1 cellular context compared by ENCODE assay signal in the genomic region with DNA sequence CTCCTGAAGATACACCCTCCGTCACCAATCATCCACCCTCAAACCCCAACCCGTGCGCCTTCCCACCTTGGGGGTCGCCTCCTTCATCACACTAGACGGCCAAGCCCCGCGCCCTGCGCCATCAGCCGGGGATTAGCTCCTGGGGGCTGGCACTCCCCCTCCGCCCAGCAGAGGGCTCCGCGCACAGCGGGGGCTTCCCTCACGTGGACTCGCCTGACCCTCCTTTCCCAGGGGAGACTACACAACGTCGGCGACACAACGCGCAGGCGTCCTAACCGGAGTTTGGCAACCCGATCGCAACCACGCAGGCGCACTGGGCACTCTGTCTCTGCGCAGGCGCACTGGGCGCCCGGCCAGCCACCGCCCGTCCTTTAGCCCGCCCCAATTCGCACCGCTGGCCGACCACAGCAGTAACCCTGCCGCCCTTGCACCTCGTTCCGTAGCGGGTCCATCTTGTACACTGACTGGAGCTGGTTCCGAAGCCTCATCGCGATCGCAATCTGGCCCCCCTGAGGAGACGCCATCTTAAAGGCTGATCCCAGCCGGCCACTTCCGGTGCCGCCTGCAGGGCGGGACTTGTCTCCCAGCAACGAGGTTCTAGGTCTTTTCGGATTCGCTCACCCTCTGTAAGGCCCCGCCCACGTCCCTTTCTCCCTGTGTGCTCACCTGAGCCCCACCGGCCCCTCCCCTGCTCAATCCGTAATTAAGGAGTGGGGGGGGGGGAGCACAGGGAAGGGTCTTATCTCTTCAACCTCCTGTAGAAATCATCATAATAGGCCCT.
A peak's percentile ranks its signal among the peaks of the same experiment; 100 is the strongest.
TF ChIP-seq lines count a peak whose summit lies in the region.

A gene (minus strand): TSS at position 551 of the 781 bp plus-strand sequence. CDS start 27 bp downstream, at position 524.

TF ChIP-seq in K562, 482 proteins besides CTCF, POLR2A, EP300 and RAD21 (continued from another document and continues in another):
- TF ChIP-seq, protein P1, sequence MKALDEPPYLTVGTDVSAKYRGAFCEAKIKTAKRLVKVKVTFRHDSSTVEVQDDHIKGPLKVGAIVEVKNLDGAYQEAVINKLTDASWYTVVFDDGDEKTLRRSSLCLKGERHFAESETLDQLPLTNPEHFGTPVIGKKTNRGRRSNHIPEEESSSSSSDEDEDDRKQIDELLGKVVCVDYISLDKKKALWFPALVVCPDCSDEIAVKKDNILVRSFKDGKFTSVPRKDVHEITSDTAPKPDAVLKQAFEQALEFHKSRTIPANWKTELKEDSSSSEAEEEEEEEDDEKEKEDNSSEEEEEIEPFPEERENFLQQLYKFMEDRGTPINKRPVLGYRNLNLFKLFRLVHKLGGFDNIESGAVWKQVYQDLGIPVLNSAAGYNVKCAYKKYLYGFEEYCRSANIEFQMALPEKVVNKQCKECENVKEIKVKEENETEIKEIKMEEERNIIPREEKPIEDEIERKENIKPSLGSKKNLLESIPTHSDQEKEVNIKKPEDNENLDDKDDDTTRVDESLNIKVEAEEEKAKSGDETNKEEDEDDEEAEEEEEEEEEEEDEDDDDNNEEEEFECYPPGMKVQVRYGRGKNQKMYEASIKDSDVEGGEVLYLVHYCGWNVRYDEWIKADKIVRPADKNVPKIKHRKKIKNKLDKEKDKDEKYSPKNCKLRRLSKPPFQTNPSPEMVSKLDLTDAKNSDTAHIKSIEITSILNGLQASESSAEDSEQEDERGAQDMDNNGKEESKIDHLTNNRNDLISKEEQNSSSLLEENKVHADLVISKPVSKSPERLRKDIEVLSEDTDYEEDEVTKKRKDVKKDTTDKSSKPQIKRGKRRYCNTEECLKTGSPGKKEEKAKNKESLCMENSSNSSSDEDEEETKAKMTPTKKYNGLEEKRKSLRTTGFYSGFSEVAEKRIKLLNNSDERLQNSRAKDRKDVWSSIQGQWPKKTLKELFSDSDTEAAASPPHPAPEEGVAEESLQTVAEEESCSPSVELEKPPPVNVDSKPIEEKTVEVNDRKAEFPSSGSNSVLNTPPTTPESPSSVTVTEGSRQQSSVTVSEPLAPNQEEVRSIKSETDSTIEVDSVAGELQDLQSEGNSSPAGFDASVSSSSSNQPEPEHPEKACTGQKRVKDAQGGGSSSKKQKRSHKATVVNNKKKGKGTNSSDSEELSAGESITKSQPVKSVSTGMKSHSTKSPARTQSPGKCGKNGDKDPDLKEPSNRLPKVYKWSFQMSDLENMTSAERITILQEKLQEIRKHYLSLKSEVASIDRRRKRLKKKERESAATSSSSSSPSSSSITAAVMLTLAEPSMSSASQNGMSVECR (CRISPR knock-in tag; IDR thresholded peaks at IDR 0.05): peak; percentile 89
- TF ChIP-seq, protein P2, sequence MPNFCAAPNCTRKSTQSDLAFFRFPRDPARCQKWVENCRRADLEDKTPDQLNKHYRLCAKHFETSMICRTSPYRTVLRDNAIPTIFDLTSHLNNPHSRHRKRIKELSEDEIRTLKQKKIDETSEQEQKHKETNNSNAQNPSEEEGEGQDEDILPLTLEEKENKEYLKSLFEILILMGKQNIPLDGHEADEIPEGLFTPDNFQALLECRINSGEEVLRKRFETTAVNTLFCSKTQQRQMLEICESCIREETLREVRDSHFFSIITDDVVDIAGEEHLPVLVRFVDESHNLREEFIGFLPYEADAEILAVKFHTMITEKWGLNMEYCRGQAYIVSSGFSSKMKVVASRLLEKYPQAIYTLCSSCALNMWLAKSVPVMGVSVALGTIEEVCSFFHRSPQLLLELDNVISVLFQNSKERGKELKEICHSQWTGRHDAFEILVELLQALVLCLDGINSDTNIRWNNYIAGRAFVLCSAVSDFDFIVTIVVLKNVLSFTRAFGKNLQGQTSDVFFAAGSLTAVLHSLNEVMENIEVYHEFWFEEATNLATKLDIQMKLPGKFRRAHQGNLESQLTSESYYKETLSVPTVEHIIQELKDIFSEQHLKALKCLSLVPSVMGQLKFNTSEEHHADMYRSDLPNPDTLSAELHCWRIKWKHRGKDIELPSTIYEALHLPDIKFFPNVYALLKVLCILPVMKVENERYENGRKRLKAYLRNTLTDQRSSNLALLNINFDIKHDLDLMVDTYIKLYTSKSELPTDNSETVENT (CRISPR knock-in tag; IDR thresholded peaks at IDR 0.05): peak; percentile 40; the same call in 1 of the 2 replicates
- TF ChIP-seq ZNF583 (CRISPR knock-in tag; IDR thresholded peaks at IDR 0.05) (no peak), BRD9 (IDR thresholded peaks at IDR 0.05; ENCODE audit: low read depth, partially characterized antibody) (no peak), ZNF24 (IDR thresholded peaks at IDR 0.05) (no peak), JUND (IDR thresholded peaks at IDR 0.05; ENCODE audit: borderline replicate concordance, low read depth, low read length) (peak; percentile 45), JUND (tag; IDR thresholded peaks at IDR 0.05; ENCODE audit: borderline replicate concordance, low read depth, low read length) (no peak), ETV5 (CRISPR knock-in tag; IDR thresholded peaks at IDR 0.05; ENCODE audit: low read depth) (peak; percentile 67), MAZ (CRISPR knock-in tag; conservative IDR thresholded peaks at IDR 0.05 in 1 of 2, IDR thresholded peaks at IDR 0.05 in 1 of 2) (peak; percentile 57 to 75), ZNF354B (CRISPR knock-in tag; IDR thresholded peaks at IDR 0.05) (no peak), ZNF79 (CRISPR knock-in tag; IDR thresholded peaks at IDR 0.05; ENCODE audit: low read depth) (no peak), ZNF263 (CRISPR knock-in tag; IDR thresholded peaks at IDR 0.05; ENCODE audit: borderline replicate concordance) (no peak), ARNT (IDR thresholded peaks at IDR 0.05) (no peak), NCOR1 (IDR thresholded peaks at IDR 0.05) (peak; percentile 34; the same call in 1 of the 2 replicates), POLR2AphosphoS2 (IDR thresholded peaks at IDR 0.05; ENCODE audit: low read length) (peak; percentile 95; the same call in 1 of the 2 replicates), DDX20 (tag; IDR thresholded peaks at IDR 0.05; ENCODE audit: low read depth) (no peak), SRSF1 (IDR thresholded peaks at IDR 0.05; ENCODE audit: low read depth, low read length) (no peak), PHF20 (IDR thresholded peaks at IDR 0.05; ENCODE audit: partially characterized antibody) (peak; percentile 72), YBX1 (IDR thresholded peaks at IDR 0.05) (no peak), POLR2AphosphoS5 (IDR thresholded peaks at IDR 0.05; ENCODE audit: control insufficient read depth, insufficient read depth, low read depth, low read length) (peak; percentile 67; the same call in 1 of the 2 replicates), TFAM (CRISPR knock-in tag; conservative IDR thresholded peaks at IDR 0.05) (no peak), ILF3 (IDR thresholded peaks at IDR 0.05; ENCODE audit: borderline replicate concordance) (no peak), TEAD1 (CRISPR knock-in tag; IDR thresholded peaks at IDR 0.05) (0 out of 4 replicates have a peak, but pooled peaks of 1 of the 2 experiments have one; percentile 45), CSDE1 (IDR thresholded peaks at IDR 0.05) (peak in 1 of 2 experiments; percentile 59; a peak in 2 of 4 replicates), MYNN (IDR thresholded peaks at IDR 0.05) (no peak), MYNN (CRISPR knock-in tag; IDR thresholded peaks at IDR 0.05) (no peak), HMG20A (CRISPR knock-in tag; conservative IDR thresholded peaks at IDR 0.05) (no peak), SMAD2 (IDR thresholded peaks at IDR 0.05; ENCODE audit: low read depth, low read length) (no peak), PPARD (CRISPR knock-in tag; IDR thresholded peaks at IDR 0.05) (no peak), RBM25 (IDR thresholded peaks at IDR 0.05; ENCODE audit: low read depth, low read length, severe bottlenecking) (no peak), ZBTB8A (IDR thresholded peaks at IDR 0.05; ENCODE audit: partially characterized antibody) (no peak), SMAD3 (CRISPR knock-in tag; conservative IDR thresholded peaks at IDR 0.05) (no peak), SMC3 (conservative IDR thresholded peaks at IDR 0.05; ENCODE audit: insufficient read depth, low read depth, low read length) (0 out of 2 replicates have a peak, but pooled peaks have one; percentile 23)
- TF ChIP-seq, protein P3, sequence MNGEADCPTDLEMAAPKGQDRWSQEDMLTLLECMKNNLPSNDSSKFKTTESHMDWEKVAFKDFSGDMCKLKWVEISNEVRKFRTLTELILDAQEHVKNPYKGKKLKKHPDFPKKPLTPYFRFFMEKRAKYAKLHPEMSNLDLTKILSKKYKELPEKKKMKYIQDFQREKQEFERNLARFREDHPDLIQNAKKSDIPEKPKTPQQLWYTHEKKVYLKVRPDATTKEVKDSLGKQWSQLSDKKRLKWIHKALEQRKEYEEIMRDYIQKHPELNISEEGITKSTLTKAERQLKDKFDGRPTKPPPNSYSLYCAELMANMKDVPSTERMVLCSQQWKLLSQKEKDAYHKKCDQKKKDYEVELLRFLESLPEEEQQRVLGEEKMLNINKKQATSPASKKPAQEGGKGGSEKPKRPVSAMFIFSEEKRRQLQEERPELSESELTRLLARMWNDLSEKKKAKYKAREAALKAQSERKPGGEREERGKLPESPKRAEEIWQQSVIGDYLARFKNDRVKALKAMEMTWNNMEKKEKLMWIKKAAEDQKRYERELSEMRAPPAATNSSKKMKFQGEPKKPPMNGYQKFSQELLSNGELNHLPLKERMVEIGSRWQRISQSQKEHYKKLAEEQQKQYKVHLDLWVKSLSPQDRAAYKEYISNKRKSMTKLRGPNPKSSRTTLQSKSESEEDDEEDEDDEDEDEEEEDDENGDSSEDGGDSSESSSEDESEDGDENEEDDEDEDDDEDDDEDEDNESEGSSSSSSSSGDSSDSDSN (IDR thresholded peaks at IDR 0.05; ENCODE audit: borderline replicate concordance in 1 of 2, low read depth in 2 of 2, low read length in 2 of 2): 0 out of 4 replicates have a peak, but pooled peaks of 1 of the 2 experiments have one; percentile 2
- TF ChIP-seq, protein P4, sequence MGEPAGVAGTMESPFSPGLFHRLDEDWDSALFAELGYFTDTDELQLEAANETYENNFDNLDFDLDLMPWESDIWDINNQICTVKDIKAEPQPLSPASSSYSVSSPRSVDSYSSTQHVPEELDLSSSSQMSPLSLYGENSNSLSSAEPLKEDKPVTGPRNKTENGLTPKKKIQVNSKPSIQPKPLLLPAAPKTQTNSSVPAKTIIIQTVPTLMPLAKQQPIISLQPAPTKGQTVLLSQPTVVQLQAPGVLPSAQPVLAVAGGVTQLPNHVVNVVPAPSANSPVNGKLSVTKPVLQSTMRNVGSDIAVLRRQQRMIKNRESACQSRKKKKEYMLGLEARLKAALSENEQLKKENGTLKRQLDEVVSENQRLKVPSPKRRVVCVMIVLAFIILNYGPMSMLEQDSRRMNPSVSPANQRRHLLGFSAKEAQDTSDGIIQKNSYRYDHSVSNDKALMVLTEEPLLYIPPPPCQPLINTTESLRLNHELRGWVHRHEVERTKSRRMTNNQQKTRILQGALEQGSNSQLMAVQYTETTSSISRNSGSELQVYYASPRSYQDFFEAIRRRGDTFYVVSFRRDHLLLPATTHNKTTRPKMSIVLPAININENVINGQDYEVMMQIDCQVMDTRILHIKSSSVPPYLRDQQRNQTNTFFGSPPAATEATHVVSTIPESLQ (CRISPR knock-in tag; IDR thresholded peaks at IDR 0.05): peak; percentile 64; the same call in 1 of the 2 replicates
- TF ChIP-seq, protein P5, sequence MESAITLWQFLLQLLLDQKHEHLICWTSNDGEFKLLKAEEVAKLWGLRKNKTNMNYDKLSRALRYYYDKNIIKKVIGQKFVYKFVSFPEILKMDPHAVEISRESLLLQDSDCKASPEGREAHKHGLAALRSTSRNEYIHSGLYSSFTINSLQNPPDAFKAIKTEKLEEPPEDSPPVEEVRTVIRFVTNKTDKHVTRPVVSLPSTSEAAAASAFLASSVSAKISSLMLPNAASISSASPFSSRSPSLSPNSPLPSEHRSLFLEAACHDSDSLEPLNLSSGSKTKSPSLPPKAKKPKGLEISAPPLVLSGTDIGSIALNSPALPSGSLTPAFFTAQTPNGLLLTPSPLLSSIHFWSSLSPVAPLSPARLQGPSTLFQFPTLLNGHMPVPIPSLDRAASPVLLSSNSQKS (CRISPR knock-in tag; IDR thresholded peaks at IDR 0.05): no peak
- TF ChIP-seq, protein P6, sequence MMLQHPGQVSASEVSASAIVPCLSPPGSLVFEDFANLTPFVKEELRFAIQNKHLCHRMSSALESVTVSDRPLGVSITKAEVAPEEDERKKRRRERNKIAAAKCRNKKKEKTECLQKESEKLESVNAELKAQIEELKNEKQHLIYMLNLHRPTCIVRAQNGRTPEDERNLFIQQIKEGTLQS (IDR thresholded peaks at IDR 0.05): no peak
- TF ChIP-seq, protein P6 (CRISPR knock-in tag; conservative IDR thresholded peaks at IDR 0.05): no peak
- TF ChIP-seq, protein P7, sequence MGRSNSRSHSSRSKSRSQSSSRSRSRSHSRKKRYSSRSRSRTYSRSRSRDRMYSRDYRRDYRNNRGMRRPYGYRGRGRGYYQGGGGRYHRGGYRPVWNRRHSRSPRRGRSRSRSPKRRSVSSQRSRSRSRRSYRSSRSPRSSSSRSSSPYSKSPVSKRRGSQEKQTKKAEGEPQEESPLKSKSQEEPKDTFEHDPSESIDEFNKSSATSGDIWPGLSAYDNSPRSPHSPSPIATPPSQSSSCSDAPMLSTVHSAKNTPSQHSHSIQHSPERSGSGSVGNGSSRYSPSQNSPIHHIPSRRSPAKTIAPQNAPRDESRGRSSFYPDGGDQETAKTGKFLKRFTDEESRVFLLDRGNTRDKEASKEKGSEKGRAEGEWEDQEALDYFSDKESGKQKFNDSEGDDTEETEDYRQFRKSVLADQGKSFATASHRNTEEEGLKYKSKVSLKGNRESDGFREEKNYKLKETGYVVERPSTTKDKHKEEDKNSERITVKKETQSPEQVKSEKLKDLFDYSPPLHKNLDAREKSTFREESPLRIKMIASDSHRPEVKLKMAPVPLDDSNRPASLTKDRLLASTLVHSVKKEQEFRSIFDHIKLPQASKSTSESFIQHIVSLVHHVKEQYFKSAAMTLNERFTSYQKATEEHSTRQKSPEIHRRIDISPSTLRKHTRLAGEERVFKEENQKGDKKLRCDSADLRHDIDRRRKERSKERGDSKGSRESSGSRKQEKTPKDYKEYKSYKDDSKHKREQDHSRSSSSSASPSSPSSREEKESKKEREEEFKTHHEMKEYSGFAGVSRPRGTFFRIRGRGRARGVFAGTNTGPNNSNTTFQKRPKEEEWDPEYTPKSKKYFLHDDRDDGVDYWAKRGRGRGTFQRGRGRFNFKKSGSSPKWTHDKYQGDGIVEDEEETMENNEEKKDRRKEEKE (IDR thresholded peaks at IDR 0.05; ENCODE audit: borderline replicate concordance in 1 of 2, control insufficient read depth in 1 of 2, low read depth in 2 of 2, low read length in 1 of 2): no peak
- TF ChIP-seq, protein P8, sequence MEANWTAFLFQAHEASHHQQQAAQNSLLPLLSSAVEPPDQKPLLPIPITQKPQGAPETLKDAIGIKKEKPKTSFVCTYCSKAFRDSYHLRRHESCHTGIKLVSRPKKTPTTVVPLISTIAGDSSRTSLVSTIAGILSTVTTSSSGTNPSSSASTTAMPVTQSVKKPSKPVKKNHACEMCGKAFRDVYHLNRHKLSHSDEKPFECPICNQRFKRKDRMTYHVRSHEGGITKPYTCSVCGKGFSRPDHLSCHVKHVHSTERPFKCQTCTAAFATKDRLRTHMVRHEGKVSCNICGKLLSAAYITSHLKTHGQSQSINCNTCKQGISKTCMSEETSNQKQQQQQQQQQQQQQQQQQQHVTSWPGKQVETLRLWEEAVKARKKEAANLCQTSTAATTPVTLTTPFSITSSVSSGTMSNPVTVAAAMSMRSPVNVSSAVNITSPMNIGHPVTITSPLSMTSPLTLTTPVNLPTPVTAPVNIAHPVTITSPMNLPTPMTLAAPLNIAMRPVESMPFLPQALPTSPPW (CRISPR knock-in tag; IDR thresholded peaks at IDR 0.05): peak; percentile 96
